In the genomic region with DNA sequence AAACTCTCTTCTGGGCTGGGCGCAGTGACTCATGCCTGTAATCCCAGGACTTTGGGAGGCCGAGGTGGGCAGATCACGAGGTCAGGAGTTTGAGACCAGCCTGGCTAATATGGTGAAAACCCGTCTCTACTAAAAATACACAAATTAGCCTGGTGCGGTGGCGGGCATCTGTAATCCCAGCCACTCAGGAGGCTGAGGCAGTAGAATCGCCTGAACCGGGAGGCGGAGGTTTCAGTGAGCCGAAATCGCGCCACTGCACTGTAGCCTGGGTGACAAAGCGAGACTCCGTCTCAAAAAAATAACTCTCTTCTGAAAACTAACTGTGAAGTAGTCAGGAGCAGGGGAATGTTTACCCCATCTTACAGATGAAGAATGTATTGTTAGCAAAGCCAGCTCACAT, we compare ENCODE assay signal across 8 cellular contexts. TPM values are rescaled to one million over a fixed set of nuclear protein-coding genes. Genes with fewer than 3 reads are reported as not detected.
A peak's percentile ranks its signal among the peaks of the same experiment; 100 is the strongest.
DNase-seq lines count a peak whose midpoint lies in the region; ATAC-seq and TF ChIP-seq lines count a peak whose summit lies in the region.
"Not testable (repeated sequence)": the region's sequence is repeated elsewhere in the genome, so short reads cannot be mapped to it uniquely, and the experiment has no call there.
"Had no signal": no experiment of that assay in that cellular context is flagged by ENCODE, and none has a peak within 500 bp of the region (broad histone marks: within the 10 kb centered on the region; RNA-seq: fewer than 3 reads in every experiment).

No MANE protein-coding gene starts in this region.

- H3K9me3 Mint-ChIP-seq in brain, result not testable (repeated sequence)
- peaks cover 24% of the 10 kb centered on the region for H3K9me3 Mint-ChIP-seq in glutamatergic neuron (ENCODE audit: unreplicated experiment)

- H3K79me2 ChIP-seq in osteoblast (ENCODE audit: insufficient read depth, low read length), result not testable (repeated sequence)

- dilution Hi-C loops in IMR-90 (cut with HindIII; ENCODE audit: low sequenced_read_pairs, unreplicated experiment), result not testable (repeated sequence)

- not testable (repeated sequence) for H3K27ac ChIP-seq in IMR-90 (ENCODE audit: insufficient read depth, low read length); mesenchymal stem cell (ENCODE audit: low read length, poor library complexity, severe bottlenecking)
- H3K27ac ChIP-seq in esophagus squamous epithelium (peak overlapping the region in 3 of 4 donors; percentile 1 to 30 (median 23)), osteoblast (ENCODE audit: low read depth, low read length) (peak overlapping the region; percentile 84)

- H2BK12ac ChIP-seq in mesenchymal stem cell (ENCODE audit: low read length in 2 of 2), result not testable (repeated sequence)

- H3K4me1 Mint-ChIP-seq in brain (peaks cover 45% of the 10 kb centered on the region), glutamatergic neuron (ENCODE audit: low read depth, unreplicated experiment) (peaks cover 17% of the 10 kb centered on the region)

- peak overlapping the region in 3 of 5 experiments; percentile 30 to 68 (median 39) for H3K4me3 Mint-ChIP-seq in brain
- H3K4me3 Mint-ChIP-seq in glutamatergic neuron (ENCODE audit: unreplicated experiment), result peak overlapping the region; percentile 15

- not testable (repeated sequence) for H2BK120ac ChIP-seq in IMR-90 (ENCODE audit: low read depth, low read length); mesenchymal stem cell (ENCODE audit: low read depth, low read length)

- not testable (repeated sequence) for TF ChIP-seq POLR2A in IMR-90 (IDR thresholded peaks at IDR 0.05; ENCODE audit: low read depth, low read length); esophagus squamous epithelium (IDR thresholded peaks at IDR 0.05)

- H4K91ac ChIP-seq in IMR-90 (ENCODE audit: insufficient read depth, low read depth, low read length); mesenchymal stem cell (ENCODE audit: low read length): not testable (repeated sequence)

- ATAC-seq in IMR-90 (ENCODE audit: low read depth), result not testable (repeated sequence)

- not testable (repeated sequence) for H2AK9ac ChIP-seq in IMR-90 (replicated peaks; ENCODE audit: low read depth, low read length, poor library complexity)

- H3K9me3 ChIP-seq in IMR-90 (ENCODE audit: control insufficient read depth, insufficient read depth, low read length); esophagus squamous epithelium; mesenchymal stem cell (ENCODE audit: control insufficient read depth, low read length); osteoblast (ENCODE audit: low read depth, low read length): not testable (repeated sequence)

- not testable (repeated sequence) for H4K5ac ChIP-seq in IMR-90 (ENCODE audit: low read depth, low read length)

- not testable (repeated sequence) for H2BK5ac ChIP-seq in IMR-90 (ENCODE audit: low read depth, low read length, poor library complexity, severe bottlenecking); mesenchymal stem cell (ENCODE audit: low read depth, low read length, poor library complexity, severe bottlenecking)

- BruUV-seq in IMR-90 (replicated peaks; lab: Mats Ljungman, UMichigan), result not testable (repeated sequence)

- not testable (repeated sequence) for H3K9ac ChIP-seq in IMR-90 (ENCODE audit: low read depth, low read length)
- peak overlapping the region; percentile 78 for H3K9ac ChIP-seq in mesenchymal stem cell (ENCODE audit: low read length)

- intact Hi-C loops in IMR-90 (cut with micrococcal nuclease), result not testable (repeated sequence)
- intact Hi-C loops in esophagus squamous epithelium (cut with DNase I), result loop anchor here (10.0 kb wide), 1 partner anchor 237 kb away; a partner anchor contains a TSS

- DNase-seq in IMR-90; esophagus squamous epithelium (lab: John Stamatoyannopoulos, UW); glutamatergic neuron; mesenchymal stem cell; osteoblast (ENCODE audit: insufficient read length, low spot score, missing footprints): not testable (repeated sequence)

- WGBS in IMR-90 (ENCODE audit: extremely low coverage in 2 of 2, insufficient read length in 1 of 2), 2 experiments, result 80% methylated on average over 1 of the region's 14 CpGs; no CpG with 5 or more reads in 1 of the 2 experiments
- WGBS in esophagus squamous epithelium, 2 donors, result 89 to 97% methylated on average over 8 to 12 of the region's 14 CpGs
- WGBS in mesenchymal stem cell, result 84% methylated on average over 9 of the region's 14 CpGs

- TF ChIP-seq CTCF in IMR-90 (conservative IDR thresholded peaks at IDR 0.05; ENCODE audit: low read depth, low read length); brain (conservative IDR thresholded peaks at IDR 0.05); esophagus squamous epithelium (IDR thresholded peaks at IDR 0.05); glutamatergic neuron (IDR thresholded peaks at IDR 0.05; ENCODE audit: partially characterized antibody, unreplicated experiment); osteoblast (IDR thresholded peaks at IDR 0.05; ENCODE audit: extremely low read depth, low read depth, low read length): not testable (repeated sequence)

- H3K79me1 ChIP-seq in IMR-90 (ENCODE audit: low read depth in 1 of 2, low read length in 2 of 2), result peaks cover 5 to 19% of the 10 kb centered on the region in 2 experiments; a peak in 2 of 4 replicates
- H3K79me1 ChIP-seq in mesenchymal stem cell (replicated peaks; ENCODE audit: low read length, poor library complexity, severe bottlenecking), result not testable (repeated sequence)

- not testable (repeated sequence) for H3K18ac ChIP-seq in IMR-90 (ENCODE audit: low read depth, low read length)
- peak overlapping the region in 1 of 2 experiments; percentile 30 for H3K18ac ChIP-seq in mesenchymal stem cell (ENCODE audit: low read depth in 1 of 2, low read length in 2 of 2)

- H3K27me3 Mint-ChIP-seq in brain (peaks cover 12% of the 10 kb centered on the region), glutamatergic neuron (ENCODE audit: unreplicated experiment) (peaks cover 25% of the 10 kb centered on the region)

- H3K36me3 ChIP-seq in IMR-90 (ENCODE audit: control insufficient read depth, insufficient read depth, low read length); esophagus squamous epithelium; mesenchymal stem cell (ENCODE audit: control insufficient read depth in 1 of 2, insufficient read depth in 2 of 2, low read depth in 1 of 2, low read length in 2 of 2); osteoblast (ENCODE audit: insufficient read depth, low read length): not testable (repeated sequence)

- peaks cover 40% of the 10 kb centered on the region for H3K9me1 ChIP-seq in IMR-90 (ENCODE audit: insufficient read depth, low read length)

- not testable (repeated sequence) for H4K8ac ChIP-seq in IMR-90 (ENCODE audit: low read depth in 2 of 2, low read length in 2 of 2); mesenchymal stem cell (ENCODE audit: low read length)

- not testable (repeated sequence) for TF ChIP-seq RAD21 in IMR-90 (IDR thresholded peaks at IDR 0.05; ENCODE audit: low read length)

- not testable (repeated sequence) for H3K27me3 ChIP-seq in IMR-90 (ENCODE audit: control insufficient read depth, insufficient read depth, low read length); mesenchymal stem cell (ENCODE audit: control insufficient read depth in 1 of 2, insufficient read depth in 1 of 2, low read length in 2 of 2); osteoblast (ENCODE audit: insufficient read depth, low read length)
- H3K27me3 ChIP-seq in esophagus squamous epithelium, result peaks cover 0 to 12% (median 0%) of the 10 kb centered on the region in 4 donors

- H2AFZ ChIP-seq in IMR-90 (replicated peaks; ENCODE audit: low read length, poor library complexity); mesenchymal stem cell (ENCODE audit: low read depth, low read length); osteoblast (ENCODE audit: low read length): not testable (repeated sequence)

- in situ Hi-C loops in IMR-90 (cut with MboI; ENCODE audit: low sequenced_read_pairs), result not testable (repeated sequence)

- not testable (repeated sequence) for H3K23ac ChIP-seq in IMR-90 (ENCODE audit: low read depth, low read length); mesenchymal stem cell (ENCODE audit: low read length in 2 of 2)

- H3K56ac ChIP-seq in IMR-90 (ENCODE audit: extremely low read depth, insufficient read depth, low read length), result not testable (repeated sequence)

- H3K14ac ChIP-seq in IMR-90 (replicated peaks; ENCODE audit: low read depth, low read length); mesenchymal stem cell (ENCODE audit: low read length in 2 of 2): not testable (repeated sequence)

- not testable (repeated sequence) for H2BK15ac ChIP-seq in IMR-90 (ENCODE audit: low read depth, low read length); mesenchymal stem cell (ENCODE audit: low read depth, poor library complexity, severe bottlenecking)

- not testable (repeated sequence) for H4K20me1 ChIP-seq in IMR-90 (ENCODE audit: insufficient read depth, low read length); osteoblast (ENCODE audit: insufficient read depth, low read length)

- not testable (repeated sequence) for H2AK5ac ChIP-seq in IMR-90 (ENCODE audit: low read depth, low read length); mesenchymal stem cell (ENCODE audit: low read length, severe bottlenecking)

- H3K27ac Mint-ChIP-seq in brain; glutamatergic neuron (ENCODE audit: unreplicated experiment): not testable (repeated sequence)

- 0 out of 2 replicates have a peak overlapping the region, but pooled peaks have one; percentile 92 for H2BK20ac ChIP-seq in IMR-90 (ENCODE audit: low read depth, low read length)

- H3K4ac ChIP-seq in IMR-90 (ENCODE audit: low read depth, low read length), result 0 out of 2 replicates have a peak overlapping the region, but pooled peaks have one; percentile 87
- H3K4ac ChIP-seq in mesenchymal stem cell (ENCODE audit: low read depth in 1 of 2, low read length in 2 of 2), result not testable (repeated sequence)

- H3K4me2 ChIP-seq in IMR-90 (ENCODE audit: low read depth, low read length); mesenchymal stem cell (ENCODE audit: low read length, poor library complexity, severe bottlenecking): not testable (repeated sequence)
- peak overlapping the region; percentile 35 for H3K4me2 ChIP-seq in osteoblast (ENCODE audit: insufficient read depth, low read length)

- POLR2A ChIA-PET in IMR-90 (lab: Charles Lee; ENCODE audit: unreplicated experiment), result not testable (repeated sequence)

- CTCF ChIA-PET in IMR-90 (lab: Yijun Ruan, JAX), result interaction anchor here (2.5 kb wide), 1 partner anchor 28 kb away, joined by 13 read pairs; no protein-coding TSS in a partner anchor

- H3K4me1 ChIP-seq in IMR-90 (ENCODE audit: control insufficient read depth, insufficient read depth, low read length) (peaks cover 22% of the 10 kb centered on the region), esophagus squamous epithelium (peaks cover 15 to 52% (median 17%) of the 10 kb centered on the region in 3 donors), mesenchymal stem cell (ENCODE audit: control insufficient read depth, insufficient read depth, low read depth, low read length) (peaks cover 19% of the 10 kb centered on the region), osteoblast (ENCODE audit: insufficient read depth, low read length) (peaks cover 55% of the 10 kb centered on the region)

- H3K4me3 ChIP-seq in IMR-90 (ENCODE audit: insufficient read depth, low read depth, low read length); esophagus squamous epithelium; mesenchymal stem cell (ENCODE audit: insufficient read depth in 1 of 2, low read depth in 1 of 2, low read length in 2 of 2); osteoblast (ENCODE audit: insufficient read depth, low read length): not testable (repeated sequence)

- not testable (repeated sequence) for H3K36me3 Mint-ChIP-seq in brain; glutamatergic neuron (ENCODE audit: unreplicated experiment)

RNA-seq across cellular contexts. Expression of a gene that starts 3.1 kb away (rescaled TPM):
- total RNA-seq in IMR-90 (2012; rRNA removed) (1.7 and 2.2 TPM in 2 replicates), esophagus squamous epithelium (1 to 10 TPM; 2.1 to 4.6 (median 3.9) TPM), glutamatergic neuron (ENCODE audit: unreplicated experiment) (112 TPM), osteoblast (3.5 and 3.6 TPM in 2 replicates)
- polyA plus RNA-seq in IMR-90 (2012; rRNA removed) (1.3 and 2.6 TPM in 2 replicates), brain (ENCODE audit: insufficient read depth, low read depth, low replicate concordance) (20.5 TPM)
- 0.66 and 2.2 TPM in 2 replicates for polyA plus RNA-seq in IMR-90 (2012; cell fraction: cytosol; rRNA removed)
- polyA plus RNA-seq in IMR-90 (2012; cell fraction: nucleus; rRNA removed; ENCODE audit: low replicate concordance), result 2.8 and 5.6 TPM in 2 replicates
- polyA plus RNA-seq in mesenchymal stem cell (2013, experiment 1 of 2), result 4.3 TPM
- 3.7 TPM for polyA plus RNA-seq in mesenchymal stem cell (2013, experiment 2 of 2)
- total RNA-seq: A172; CD4-positive, CD25-positive, alpha-beta regulatory T cell had no signal

RNA-seq across cellular contexts. Expression of a gene that starts 13.4 kb away (rescaled TPM):
- total RNA-seq in IMR-90 (2012; rRNA removed), result 10.9 and 14.2 TPM in 2 replicates
- polyA plus RNA-seq in IMR-90 (2012; rRNA removed), result 4.4 and 5.7 TPM in 2 replicates
- 1.1 and 1.5 TPM in 2 replicates for polyA plus RNA-seq in IMR-90 (2012; cell fraction: cytosol; rRNA removed)
- polyA plus RNA-seq in IMR-90 (2012; cell fraction: nucleus; rRNA removed; ENCODE audit: low replicate concordance), result 3.2 and 8.6 TPM in 2 replicates
- 3.9 TPM for polyA plus RNA-seq in brain (ENCODE audit: insufficient read depth, low read depth, low replicate concordance)
- total RNA-seq in esophagus squamous epithelium, result 10 to 100 TPM in 3 of 4 donors, 1 to 10 TPM in 1; 7.2 to 23.8 (median 11.5) TPM
- 17.3 TPM for total RNA-seq in glutamatergic neuron (ENCODE audit: unreplicated experiment)
- polyA plus RNA-seq in mesenchymal stem cell (2013, experiment 1 of 2), result 8.2 TPM
- polyA plus RNA-seq in mesenchymal stem cell (2013, experiment 2 of 2), result 9.0 TPM
- total RNA-seq in osteoblast, result 15.6 and 19.2 TPM in 2 replicates

Comparison
In these comparisons a context has a peak if more than half of its experiments do, and no peak if none do; other contexts are left out.
1. RNA of a gene that starts 3.1 kb away (total RNA-seq): 112 TPM in glutamatergic neuron (single experiment); 2.1 to 4.6 TPM in esophagus squamous epithelium, 3.5 to 3.6 TPM in osteoblast and 1.7 to 2.2 TPM in IMR-90; every median in the first group is over 10 times any median in the second.